9 cellular contexts compared by ENCODE assay signal in genomic region chr17:3893720-3894116, GRCh38. TPM values are rescaled to one million over a fixed set of nuclear protein-coding genes. Genes with fewer than 3 reads are reported as not detected.
A peak's percentile ranks its signal among the peaks of the same experiment; 100 is the strongest.
DNase-seq lines count a peak whose midpoint lies in the region; ATAC-seq, FAIRE-seq and TF ChIP-seq lines count a peak whose summit lies in the region.
"Had no signal": no experiment of that assay in that cellular context is flagged by ENCODE, and none has a peak within 500 bp of the region (broad histone marks: within the 10 kb centered on the region; RNA-seq: fewer than 3 reads in every experiment).

No MANE protein-coding gene starts in this region.

- peak overlapping the region; percentile 70 to 94 (median 88) for H3K27ac Mint-ChIP-seq in CD8-positive, alpha-beta memory T cell
- no peak overlapping the region for H3K27ac Mint-ChIP-seq in osteocyte (ENCODE audit: unreplicated experiment)

- peaks cover 0 to 2% (median 0%) of the 10 kb centered on the region in 3 donors for H3K36me3 Mint-ChIP-seq in CD8-positive, alpha-beta memory T cell
- no peaks in the 10 kb centered on the region for H3K36me3 Mint-ChIP-seq in osteocyte (ENCODE audit: unreplicated experiment)

- peak overlapping the region; percentile 91 for H3K18ac ChIP-seq in H1 (ENCODE audit: extremely low read depth, low read length)

- peak overlapping the region; percentile 84 for H3K9ac ChIP-seq in NT2/D1 (ENCODE audit: insufficient read length, low read depth)
- H3K9ac ChIP-seq in H1 (replicated peaks in 1 of 4; ENCODE audit: extremely low read depth in 1 of 4, low read depth in 3 of 4, low read length in 3 of 4): peak overlapping the region in 1 of 4 experiments; percentile 15; a peak in 1 of 7 replicates

- H3K79me1 ChIP-seq in H1 (ENCODE audit: low read depth, low read length): peaks cover 4% of the 10 kb centered on the region; the same call in 1 of the 2 replicates

- no peak for FAIRE-seq in H1 (lab: Jason Lieb, UNC)

- H2BK15ac ChIP-seq in H1 (ENCODE audit: low read length): peak overlapping the region; percentile 100

- H3K23me2 ChIP-seq in H1 (ENCODE audit: low read depth, low read length): peaks cover 15% of the 10 kb centered on the region; the same call in 1 of the 2 replicates

- peak overlapping the region; percentile 80; the same call in 1 of the 2 replicates for H4K8ac ChIP-seq in H1 (ENCODE audit: extremely low read depth, insufficient read depth, low read length)

- peak overlapping the region; percentile 97 for H2BK5ac ChIP-seq in H1 (ENCODE audit: low read depth, low read length)

- H3K4me3 Mint-ChIP-seq in CD8-positive, alpha-beta memory T cell: peak overlapping the region; percentile 80 to 90 (median 82)
- H3K4me3 Mint-ChIP-seq in osteocyte (ENCODE audit: unreplicated experiment): peak overlapping the region; percentile 60

- H2AFZ ChIP-seq in H1 (ENCODE audit: low read length): 0 out of 2 replicates have a peak overlapping the region, but pooled peaks have one; percentile 43

- H3K4me2 ChIP-seq in H1 (ENCODE audit: insufficient read depth in 1 of 2, low read depth in 2 of 2, low read length in 2 of 2): peak overlapping the region; percentile 63 to 77

- H3K56ac ChIP-seq in H1 (replicated peaks; ENCODE audit: insufficient read length, low read depth, low read length): no peak overlapping the region

- no peaks in the 10 kb centered on the region for H3K27me3 Mint-ChIP-seq in CD8-positive, alpha-beta memory T cell
- no peaks in the 10 kb centered on the region for H3K27me3 Mint-ChIP-seq in osteocyte (ENCODE audit: unreplicated experiment)

- H3K4me1 ChIP-seq in CD8-positive, alpha-beta memory T cell (ENCODE audit: insufficient read depth, low read length): peaks cover 20% of the 10 kb centered on the region
- H3K4me1 ChIP-seq in NT2/D1 (ENCODE audit: insufficient read depth, insufficient read length): peaks cover 17% of the 10 kb centered on the region
- H3K4me1 ChIP-seq in H1 (replicated peaks in 1 of 4; ENCODE audit: control insufficient read depth in 3 of 4, insufficient read depth in 4 of 4, low read length in 3 of 4): peaks cover 6 to 26% (median 20%) of the 10 kb centered on the region in 4 experiments

- no peak overlapping the region for H3K23ac ChIP-seq in H1 (ENCODE audit: insufficient read length)

- no peaks in the 10 kb centered on the region for H3K36me3 ChIP-seq in CD8-positive, alpha-beta memory T cell (ENCODE audit: insufficient read depth, low read length)
- no peaks in the 10 kb centered on the region for H3K36me3 ChIP-seq in NT2/D1 (ENCODE audit: insufficient read depth, insufficient read length, low read length)
- H3K36me3 ChIP-seq in H1 (ENCODE audit: control insufficient read depth in 2 of 4, insufficient read depth in 4 of 4, low read length in 3 of 4): no peaks in the 10 kb centered on the region

- H3K4me3 ChIP-seq in CD8-positive, alpha-beta memory T cell (ENCODE audit: low read length): peak overlapping the region; percentile 58
- H3K4me3 ChIP-seq in NT2/D1 (ENCODE audit: insufficient read length, low read depth): peak overlapping the region; percentile 51
- peak overlapping the region; percentile 51 to 79 (median 54); a peak in 7 of 8 replicates for H3K4me3 ChIP-seq in H1 (ENCODE audit: extremely low read depth in 1 of 4, insufficient read depth in 2 of 4, low read depth in 3 of 4, low read length in 4 of 4)

- peaks cover 3 to 8% of the 10 kb centered on the region in 2 experiments for H4K20me1 ChIP-seq in H1 (replicated peaks in 1 of 2; ENCODE audit: control insufficient read depth in 1 of 2, insufficient read depth in 2 of 2, low read length in 2 of 2)

- TF ChIP-seq EP300 in H1 (IDR thresholded peaks at IDR 0.05; ENCODE audit: borderline replicate concordance in 1 of 2, low read depth in 2 of 2, low read length in 2 of 2): no peak

- peak overlapping the region; percentile 48; the same call in 1 of the 2 replicates for H2BK20ac ChIP-seq in H1 (ENCODE audit: low read length)

- H3K9me3 Mint-ChIP-seq in CD8-positive, alpha-beta memory T cell: no peaks in the 10 kb centered on the region
- H3K9me3 Mint-ChIP-seq in osteocyte (ENCODE audit: unreplicated experiment): no peaks in the 10 kb centered on the region

- no peaks in the 10 kb centered on the region for H3K27me3 ChIP-seq in CD8-positive, alpha-beta memory T cell (ENCODE audit: insufficient read depth, low read length, poor library complexity, severe bottlenecking)
- H3K27me3 ChIP-seq in NT2/D1 (ENCODE audit: insufficient read depth, insufficient read length) (peaks cover 15% of the 10 kb centered on the region), H1 (replicated peaks in 1 of 4; ENCODE audit: control insufficient read depth in 3 of 4, extremely low read depth in 1 of 4, insufficient read depth in 3 of 4, low read length in 3 of 4) (peaks cover 0 to 6% (median 1%) of the 10 kb centered on the region in 4 experiments; a peak in 3 of 7 replicates)

- TF ChIP-seq CTCF in H1 (IDR thresholded peaks at IDR 0.05; ENCODE audit: control extremely low read depth in 1 of 3, insufficient read depth in 1 of 3, low read depth in 1 of 3, low read length in 3 of 3): no peak
- no peak for TF ChIP-seq CTCF in osteocyte (IDR thresholded peaks at IDR 0.05)

- CTCF ChIA-PET in CD8-positive, alpha-beta memory T cell (lab: Charles Lee): interaction anchor here (2.3 kb wide), 1 partner anchor 20 kb away, joined by 11 read pairs; no protein-coding TSS in a partner anchor
- CTCF ChIA-PET in H1 (lab: Charles Lee; ENCODE audit: partially characterized antibody): interaction anchor here (0.5 to 3.8 kb wide), 9 partner anchors 9 to 113 kb away, joined by 3 to 17 read pairs (median 4); no protein-coding TSS in a partner anchor

- no peak overlapping the region for H2AK5ac ChIP-seq in H1 (ENCODE audit: low read depth, low read length)

- no peaks in the 10 kb centered on the region for H3K9me3 ChIP-seq in CD8-positive, alpha-beta memory T cell (ENCODE audit: low read length)
- no peaks in the 10 kb centered on the region for H3K9me3 ChIP-seq in NT2/D1 (ENCODE audit: insufficient read depth, low read length)
- H3K9me3 ChIP-seq in H1 (ENCODE audit: insufficient read depth in 2 of 2, low read depth in 1 of 2, low read length in 1 of 2): no peaks in the 10 kb centered on the region

- peak overlapping the region; percentile 59 for H4K5ac ChIP-seq in H1 (ENCODE audit: insufficient read length, low read depth, low read length)

- 78% methylated on average over 7 of the region's 7 CpGs; no CpG with 5 or more reads in 1 of the 2 experiments for WGBS in H1 (ENCODE audit: extremely low coverage in 1 of 2, insufficient coverage in 1 of 2, insufficient read length in 1 of 2, insufficient replicate concordance in 2 of 2, low coverage in 1 of 2, low lambda C conversion rate in 2 of 2, missing lambda C conversion rate in 1 of 2), 2 experiments

- no peak for TF ChIP-seq RAD21 in H1 (IDR thresholded peaks at IDR 0.05 in 1 of 2, conservative IDR thresholded peaks at IDR 0.05 in 1 of 2; ENCODE audit: low read depth in 2 of 2, low read length in 2 of 2)

- no peak overlapping the region for H3K14ac ChIP-seq in H1 (ENCODE audit: insufficient read length)

- H3K79me2 ChIP-seq in H1 (ENCODE audit: control insufficient read depth in 1 of 2, insufficient read depth in 2 of 2, low read length in 2 of 2): no peaks in the 10 kb centered on the region; a peak in 1 of 4 replicates

- peak overlapping the region; percentile 1 for H4K91ac ChIP-seq in H1 (replicated peaks; ENCODE audit: insufficient read length, low read length)

- H2BK12ac ChIP-seq in H1 (ENCODE audit: low read depth, low read length): peak overlapping the region; percentile 94; the same call in 1 of the 2 replicates

- ATAC-seq in HG02642 (IDR thresholded peaks at IDR 0.05; ENCODE audit: poor library complexity, unreplicated experiment) (no peak), HG02763 (IDR thresholded peaks at IDR 0.05; ENCODE audit: unreplicated experiment) (no peak)

- POLR2A ChIA-PET in CD8-positive, alpha-beta memory T cell (lab: Charles Lee): interaction anchor here (0.6 to 1.3 kb wide), 2 partner anchors 71 to 1451 kb away, joined by 3 to 4 read pairs; no protein-coding TSS in a partner anchor
- POLR2A ChIA-PET in H1 (lab: Charles Lee; ENCODE audit: partially characterized antibody): interaction anchor here (0.8 to 3.5 kb wide), 5 partner anchors 9 to 28 kb away, joined by 3 to 22 read pairs (median 4); no protein-coding TSS in a partner anchor

- peaks cover 18 to 29% (median 19%) of the 10 kb centered on the region in 3 donors for H3K4me1 Mint-ChIP-seq in CD8-positive, alpha-beta memory T cell
- peaks cover 52% of the 10 kb centered on the region for H3K4me1 Mint-ChIP-seq in osteocyte (ENCODE audit: unreplicated experiment)

- H2BK120ac ChIP-seq in H1 (replicated peaks; ENCODE audit: low read depth, low read length): peak overlapping the region; percentile 1

- no peak overlapping the region for H3K27ac ChIP-seq in CD8-positive, alpha-beta memory T cell (ENCODE audit: low read depth, low read length)
- H3K27ac ChIP-seq in H1 (ENCODE audit: low read depth, low read length): no peak overlapping the region

- DNase-seq in CD8-positive, alpha-beta memory T cell: no peak
- DNase-seq in NT2/D1 (ENCODE audit: low read depth, low spot score): no peak
- DNase-seq in H1 (ENCODE audit: low read depth in 1 of 2, low spot score in 2 of 2): no peak
- DNase-seq in osteocyte (ENCODE audit: extremely low spot score, unreplicated experiment): no peak
- DNase-seq in epidermal melanocyte (ENCODE audit: insufficient read length, low spot score): no peak
- DNase-seq in NK-92 (lab: John Stamatoyannopoulos, UW; ENCODE audit: unreplicated experiment): no peak

- TF ChIP-seq POLR2A in H1 (IDR thresholded peaks at IDR 0.05; ENCODE audit: control extremely low read depth in 1 of 2, low read depth in 2 of 2, low read length in 2 of 2): no peak

- H3K4ac ChIP-seq in H1 (replicated peaks; ENCODE audit: insufficient read length, low read depth, low read length): peak overlapping the region; percentile 61

RNA-seq across cellular contexts. Expression of gene CAMKK1, which starts 0.9 kb away (rescaled TPM):
- 1 to 10 TPM; 2.3 to 2.7 TPM for total RNA-seq in CD8-positive, alpha-beta memory T cell
- 1.1 TPM for polyA plus RNA-seq in CD8-positive, alpha-beta memory T cell
- total RNA-seq in H1 (2021; fragmentation: NEBNext Ultra II Directional; extraction: Animal tissue kit (Norgen Biotek cat#: 25700)): 7.6 and 8.5 TPM in 2 replicates
- 7.1 and 10.4 TPM in 2 replicates for polyA plus RNA-seq in H1 (2011; rRNA removed)
- polyA plus RNA-seq in H1 (2011; cell fraction: cytosol; rRNA removed): 10.4 TPM
- 19.7 TPM for polyA plus RNA-seq in H1 (2011; cell fraction: nucleus; rRNA removed)
- polyA plus RNA-seq in H1 (2012, experiment 1 of 2): 7.4 to 9.0 TPM (median 8.4 TPM) in 4 replicates
- 5.3 TPM for polyA plus RNA-seq in H1 (2012, experiment 2 of 2)
- polyA plus RNA-seq in H1 (2013, experiment 1 of 2): 5.0 TPM
- 4.8 TPM for polyA plus RNA-seq in H1 (2013, experiment 2 of 2)
- 7.3 and 9.5 TPM in 2 replicates for polyA minus RNA-seq in H1 (2011; rRNA and poly(A)+ RNA removed)
- polyA minus RNA-seq in H1 (2011; cell fraction: cytosol; rRNA and poly(A)+ RNA removed): 5.0 TPM
- polyA minus RNA-seq in H1 (2011; cell fraction: nucleus; rRNA and poly(A)+ RNA removed): 7.9 TPM
- total RNA-seq in osteocyte: 1.3 and 1.8 TPM in 2 replicates

RNA-seq across cellular contexts. Expression of gene P2RX1, which starts 22.5 kb away (rescaled TPM):
- under 1 TPM; 0.13 to 0.22 TPM for total RNA-seq in CD8-positive, alpha-beta memory T cell
- polyA plus RNA-seq in CD8-positive, alpha-beta memory T cell: not detected
- total RNA-seq in H1 (2021; fragmentation: NEBNext Ultra II Directional; extraction: Animal tissue kit (Norgen Biotek cat#: 25700)): 0.19 and 0.45 TPM in 2 replicates
- polyA plus RNA-seq in H1 (2011; rRNA removed): 1.1 and 1.6 TPM in 2 replicates
- polyA plus RNA-seq in H1 (2011; cell fraction: cytosol; rRNA removed): 1.2 TPM
- polyA plus RNA-seq in H1 (2011; cell fraction: nucleus; rRNA removed): 4.8 TPM
- polyA plus RNA-seq in H1 (2012, experiment 1 of 2): 0.48 to 1.1 TPM (median 0.83 TPM) in 4 replicates
- polyA plus RNA-seq in H1 (2012, experiment 2 of 2): 0.29 TPM
- 0.83 TPM for polyA plus RNA-seq in H1 (2013, experiment 1 of 2)
- 0.64 TPM for polyA plus RNA-seq in H1 (2013, experiment 2 of 2)
- 0.51 and 1.0 TPM in 2 replicates for polyA minus RNA-seq in H1 (2011; rRNA and poly(A)+ RNA removed)
- 0.66 TPM for polyA minus RNA-seq in H1 (2011; cell fraction: cytosol; rRNA and poly(A)+ RNA removed)
- polyA minus RNA-seq in H1 (2011; cell fraction: nucleus; rRNA and poly(A)+ RNA removed): 1.1 TPM
- total RNA-seq in osteocyte: not detected in 2 replicates
- total RNA-seq: lung microvascular endothelial cell had no signal

RNA-seq across cellular contexts. Expression of gene NCBP3, which starts 47.7 kb away (rescaled TPM):
- total RNA-seq in CD8-positive, alpha-beta memory T cell: 10 to 100 TPM; 39.9 to 42.0 TPM
- polyA plus RNA-seq in CD8-positive, alpha-beta memory T cell: 18.0 TPM
- 46.1 and 47.9 TPM in 2 replicates for total RNA-seq in H1 (2021; fragmentation: NEBNext Ultra II Directional; extraction: Animal tissue kit (Norgen Biotek cat#: 25700))
- polyA plus RNA-seq in H1 (2011; rRNA removed): 16.5 and 19.6 TPM in 2 replicates
- polyA plus RNA-seq in H1 (2011; cell fraction: cytosol; rRNA removed): 32.0 TPM
- 22.5 TPM for polyA plus RNA-seq in H1 (2011; cell fraction: nucleus; rRNA removed)
- 30.6 to 59.0 TPM (median 33.4 TPM) in 4 replicates for polyA plus RNA-seq in H1 (2012, experiment 1 of 2)
- 4.8 TPM for polyA plus RNA-seq in H1 (2012, experiment 2 of 2)
- 35.0 TPM for polyA plus RNA-seq in H1 (2013, experiment 1 of 2)
- polyA plus RNA-seq in H1 (2013, experiment 2 of 2): 30.6 TPM
- polyA minus RNA-seq in H1 (2011; rRNA and poly(A)+ RNA removed): 17.6 and 18.9 TPM in 2 replicates
- 8.6 TPM for polyA minus RNA-seq in H1 (2011; cell fraction: cytosol; rRNA and poly(A)+ RNA removed)
- polyA minus RNA-seq in H1 (2011; cell fraction: nucleus; rRNA and poly(A)+ RNA removed): 30.1 TPM
- 44.4 and 45.8 TPM in 2 replicates for total RNA-seq in osteocyte
